Comparison of ENCODE assay signal across 2 cellular contexts in the genomic region with DNA sequence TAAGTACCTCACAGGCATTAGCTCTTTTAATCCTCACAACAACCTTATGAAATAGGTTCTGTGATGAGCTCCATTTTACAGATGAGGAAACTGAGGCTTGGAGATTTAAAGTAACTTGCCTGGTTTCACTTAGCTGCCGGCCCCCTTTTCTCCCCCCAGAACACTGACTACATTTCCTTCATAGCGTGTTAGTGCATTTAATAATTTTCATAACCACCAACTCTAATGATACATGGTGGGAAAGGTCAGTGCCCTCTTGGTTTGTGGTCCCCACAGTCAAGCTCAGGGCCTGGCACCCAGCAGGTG.
A peak's percentile ranks its signal among the peaks of the same experiment; 100 is the strongest.
TF ChIP-seq lines count a peak whose summit lies in the region.

No MANE protein-coding gene starts in this region.

TF ChIP-seq in GM23338, 12 proteins besides CTCF, POLR2A, EP300 and RAD21:
- TF ChIP-seq ZNF114 (CRISPR knock-in tag; IDR thresholded peaks at IDR 0.05) (no peak), EZH2 (IDR thresholded peaks at IDR 0.05; ENCODE audit: low read depth, unreplicated experiment) (no peak), CREB1 (CRISPR knock-in tag; IDR thresholded peaks at IDR 0.05; ENCODE audit: low read depth) (no peak), POLR2AphosphoS5 (IDR thresholded peaks at IDR 0.05; ENCODE audit: low read depth) (no peak), STAT1 (IDR thresholded peaks at IDR 0.05; ENCODE audit: unreplicated experiment) (no peak), NANOG (IDR thresholded peaks at IDR 0.05; ENCODE audit: borderline replicate concordance) (no peak)
- TF ChIP-seq, protein P1, sequence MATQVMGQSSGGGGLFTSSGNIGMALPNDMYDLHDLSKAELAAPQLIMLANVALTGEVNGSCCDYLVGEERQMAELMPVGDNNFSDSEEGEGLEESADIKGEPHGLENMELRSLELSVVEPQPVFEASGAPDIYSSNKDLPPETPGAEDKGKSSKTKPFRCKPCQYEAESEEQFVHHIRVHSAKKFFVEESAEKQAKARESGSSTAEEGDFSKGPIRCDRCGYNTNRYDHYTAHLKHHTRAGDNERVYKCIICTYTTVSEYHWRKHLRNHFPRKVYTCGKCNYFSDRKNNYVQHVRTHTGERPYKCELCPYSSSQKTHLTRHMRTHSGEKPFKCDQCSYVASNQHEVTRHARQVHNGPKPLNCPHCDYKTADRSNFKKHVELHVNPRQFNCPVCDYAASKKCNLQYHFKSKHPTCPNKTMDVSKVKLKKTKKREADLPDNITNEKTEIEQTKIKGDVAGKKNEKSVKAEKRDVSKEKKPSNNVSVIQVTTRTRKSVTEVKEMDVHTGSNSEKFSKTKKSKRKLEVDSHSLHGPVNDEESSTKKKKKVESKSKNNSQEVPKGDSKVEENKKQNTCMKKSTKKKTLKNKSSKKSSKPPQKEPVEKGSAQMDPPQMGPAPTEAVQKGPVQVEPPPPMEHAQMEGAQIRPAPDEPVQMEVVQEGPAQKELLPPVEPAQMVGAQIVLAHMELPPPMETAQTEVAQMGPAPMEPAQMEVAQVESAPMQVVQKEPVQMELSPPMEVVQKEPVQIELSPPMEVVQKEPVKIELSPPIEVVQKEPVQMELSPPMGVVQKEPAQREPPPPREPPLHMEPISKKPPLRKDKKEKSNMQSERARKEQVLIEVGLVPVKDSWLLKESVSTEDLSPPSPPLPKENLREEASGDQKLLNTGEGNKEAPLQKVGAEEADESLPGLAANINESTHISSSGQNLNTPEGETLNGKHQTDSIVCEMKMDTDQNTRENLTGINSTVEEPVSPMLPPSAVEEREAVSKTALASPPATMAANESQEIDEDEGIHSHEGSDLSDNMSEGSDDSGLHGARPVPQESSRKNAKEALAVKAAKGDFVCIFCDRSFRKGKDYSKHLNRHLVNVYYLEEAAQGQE (IDR thresholded peaks at IDR 0.05; ENCODE audit: unreplicated experiment): no peak

TF ChIP-seq in K562, 482 proteins besides CTCF, POLR2A, EP300 and RAD21:
- no peak for TF ChIP-seq SOX6 (IDR thresholded peaks at IDR 0.05)
- no peak for TF ChIP-seq ZEB2 (IDR thresholded peaks at IDR 0.05)
- TF ChIP-seq DMBX1 (CRISPR knock-in tag; IDR thresholded peaks at IDR 0.05; ENCODE audit: borderline replicate concordance): no peak
- TF ChIP-seq RBM14 (IDR thresholded peaks at IDR 0.05; ENCODE audit: borderline replicate concordance, insufficient read depth, low read depth, low read length): no peak
- no peak for TF ChIP-seq PHF21A (IDR thresholded peaks at IDR 0.05; ENCODE audit: borderline replicate concordance, low read depth)
- TF ChIP-seq POLR2AphosphoS2 (IDR thresholded peaks at IDR 0.05; ENCODE audit: low read length): no peak
- TF ChIP-seq CEBPB (tag; IDR thresholded peaks at IDR 0.05): no peak
- peak in 1 of 2 experiments; percentile 37; a peak in 1 of 4 replicates for TF ChIP-seq RCOR1 (IDR thresholded peaks at IDR 0.05; ENCODE audit: borderline replicate concordance in 1 of 2, low read depth in 2 of 2, low read length in 2 of 2)
- no peak for TF ChIP-seq DPF2 (IDR thresholded peaks at IDR 0.05)
- no peak for TF ChIP-seq FOXA3 (CRISPR knock-in tag; conservative IDR thresholded peaks at IDR 0.05 in 1 of 2, IDR thresholded peaks at IDR 0.05 in 1 of 2)
- no peak for TF ChIP-seq BRD9 (IDR thresholded peaks at IDR 0.05; ENCODE audit: low read depth, partially characterized antibody)
- TF ChIP-seq, protein P2, sequence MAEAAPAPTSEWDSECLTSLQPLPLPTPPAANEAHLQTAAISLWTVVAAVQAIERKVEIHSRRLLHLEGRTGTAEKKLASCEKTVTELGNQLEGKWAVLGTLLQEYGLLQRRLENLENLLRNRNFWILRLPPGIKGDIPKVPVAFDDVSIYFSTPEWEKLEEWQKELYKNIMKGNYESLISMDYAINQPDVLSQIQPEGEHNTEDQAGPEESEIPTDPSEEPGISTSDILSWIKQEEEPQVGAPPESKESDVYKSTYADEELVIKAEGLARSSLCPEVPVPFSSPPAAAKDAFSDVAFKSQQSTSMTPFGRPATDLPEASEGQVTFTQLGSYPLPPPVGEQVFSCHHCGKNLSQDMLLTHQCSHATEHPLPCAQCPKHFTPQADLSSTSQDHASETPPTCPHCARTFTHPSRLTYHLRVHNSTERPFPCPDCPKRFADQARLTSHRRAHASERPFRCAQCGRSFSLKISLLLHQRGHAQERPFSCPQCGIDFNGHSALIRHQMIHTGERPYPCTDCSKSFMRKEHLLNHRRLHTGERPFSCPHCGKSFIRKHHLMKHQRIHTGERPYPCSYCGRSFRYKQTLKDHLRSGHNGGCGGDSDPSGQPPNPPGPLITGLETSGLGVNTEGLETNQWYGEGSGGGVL (CRISPR knock-in tag; IDR thresholded peaks at IDR 0.05): no peak
- TF ChIP-seq, protein P3, sequence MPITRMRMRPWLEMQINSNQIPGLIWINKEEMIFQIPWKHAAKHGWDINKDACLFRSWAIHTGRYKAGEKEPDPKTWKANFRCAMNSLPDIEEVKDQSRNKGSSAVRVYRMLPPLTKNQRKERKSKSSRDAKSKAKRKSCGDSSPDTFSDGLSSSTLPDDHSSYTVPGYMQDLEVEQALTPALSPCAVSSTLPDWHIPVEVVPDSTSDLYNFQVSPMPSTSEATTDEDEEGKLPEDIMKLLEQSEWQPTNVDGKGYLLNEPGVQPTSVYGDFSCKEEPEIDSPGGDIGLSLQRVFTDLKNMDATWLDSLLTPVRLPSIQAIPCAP (CRISPR knock-in tag; IDR thresholded peaks at IDR 0.05; ENCODE audit: borderline replicate concordance): no peak
- no peak for TF ChIP-seq GATAD2A (IDR thresholded peaks at IDR 0.05)
- TF ChIP-seq, protein P4, sequence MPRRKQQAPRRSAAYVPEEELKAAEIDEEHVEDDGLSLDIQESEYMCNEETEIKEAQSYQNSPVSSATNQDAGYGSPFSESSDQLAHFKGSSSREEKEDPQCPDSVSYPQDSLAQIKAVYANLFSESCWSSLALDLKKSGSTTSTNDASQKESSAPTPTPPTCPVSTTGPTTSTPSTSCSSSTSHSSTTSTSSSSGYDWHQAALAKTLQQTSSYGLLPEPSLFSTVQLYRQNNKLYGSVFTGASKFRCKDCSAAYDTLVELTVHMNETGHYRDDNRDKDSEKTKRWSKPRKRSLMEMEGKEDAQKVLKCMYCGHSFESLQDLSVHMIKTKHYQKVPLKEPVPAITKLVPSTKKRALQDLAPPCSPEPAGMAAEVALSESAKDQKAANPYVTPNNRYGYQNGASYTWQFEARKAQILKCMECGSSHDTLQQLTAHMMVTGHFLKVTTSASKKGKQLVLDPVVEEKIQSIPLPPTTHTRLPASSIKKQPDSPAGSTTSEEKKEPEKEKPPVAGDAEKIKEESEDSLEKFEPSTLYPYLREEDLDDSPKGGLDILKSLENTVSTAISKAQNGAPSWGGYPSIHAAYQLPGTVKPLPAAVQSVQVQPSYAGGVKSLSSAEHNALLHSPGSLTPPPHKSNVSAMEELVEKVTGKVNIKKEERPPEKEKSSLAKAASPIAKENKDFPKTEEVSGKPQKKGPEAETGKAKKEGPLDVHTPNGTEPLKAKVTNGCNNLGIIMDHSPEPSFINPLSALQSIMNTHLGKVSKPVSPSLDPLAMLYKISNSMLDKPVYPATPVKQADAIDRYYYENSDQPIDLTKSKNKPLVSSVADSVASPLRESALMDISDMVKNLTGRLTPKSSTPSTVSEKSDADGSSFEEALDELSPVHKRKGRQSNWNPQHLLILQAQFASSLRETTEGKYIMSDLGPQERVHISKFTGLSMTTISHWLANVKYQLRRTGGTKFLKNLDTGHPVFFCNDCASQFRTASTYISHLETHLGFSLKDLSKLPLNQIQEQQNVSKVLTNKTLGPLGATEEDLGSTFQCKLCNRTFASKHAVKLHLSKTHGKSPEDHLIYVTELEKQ (CRISPR knock-in tag; IDR thresholded peaks at IDR 0.05): no peak
- TF ChIP-seq, protein P5, sequence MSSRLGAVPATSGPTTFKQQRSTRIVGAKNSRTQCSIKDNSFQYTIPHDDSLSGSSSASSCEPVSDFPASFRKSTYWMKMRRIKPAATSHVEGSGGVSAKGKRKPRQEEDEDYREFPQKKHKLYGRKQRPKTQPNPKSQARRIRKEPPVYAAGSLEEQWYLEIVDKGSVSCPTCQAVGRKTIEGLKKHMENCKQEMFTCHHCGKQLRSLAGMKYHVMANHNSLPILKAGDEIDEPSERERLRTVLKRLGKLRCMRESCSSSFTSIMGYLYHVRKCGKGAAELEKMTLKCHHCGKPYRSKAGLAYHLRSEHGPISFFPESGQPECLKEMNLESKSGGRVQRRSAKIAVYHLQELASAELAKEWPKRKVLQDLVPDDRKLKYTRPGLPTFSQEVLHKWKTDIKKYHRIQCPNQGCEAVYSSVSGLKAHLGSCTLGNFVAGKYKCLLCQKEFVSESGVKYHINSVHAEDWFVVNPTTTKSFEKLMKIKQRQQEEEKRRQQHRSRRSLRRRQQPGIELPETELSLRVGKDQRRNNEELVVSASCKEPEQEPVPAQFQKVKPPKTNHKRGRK (tag; IDR thresholded peaks at IDR 0.05): no peak
- TF ChIP-seq, protein P6, sequence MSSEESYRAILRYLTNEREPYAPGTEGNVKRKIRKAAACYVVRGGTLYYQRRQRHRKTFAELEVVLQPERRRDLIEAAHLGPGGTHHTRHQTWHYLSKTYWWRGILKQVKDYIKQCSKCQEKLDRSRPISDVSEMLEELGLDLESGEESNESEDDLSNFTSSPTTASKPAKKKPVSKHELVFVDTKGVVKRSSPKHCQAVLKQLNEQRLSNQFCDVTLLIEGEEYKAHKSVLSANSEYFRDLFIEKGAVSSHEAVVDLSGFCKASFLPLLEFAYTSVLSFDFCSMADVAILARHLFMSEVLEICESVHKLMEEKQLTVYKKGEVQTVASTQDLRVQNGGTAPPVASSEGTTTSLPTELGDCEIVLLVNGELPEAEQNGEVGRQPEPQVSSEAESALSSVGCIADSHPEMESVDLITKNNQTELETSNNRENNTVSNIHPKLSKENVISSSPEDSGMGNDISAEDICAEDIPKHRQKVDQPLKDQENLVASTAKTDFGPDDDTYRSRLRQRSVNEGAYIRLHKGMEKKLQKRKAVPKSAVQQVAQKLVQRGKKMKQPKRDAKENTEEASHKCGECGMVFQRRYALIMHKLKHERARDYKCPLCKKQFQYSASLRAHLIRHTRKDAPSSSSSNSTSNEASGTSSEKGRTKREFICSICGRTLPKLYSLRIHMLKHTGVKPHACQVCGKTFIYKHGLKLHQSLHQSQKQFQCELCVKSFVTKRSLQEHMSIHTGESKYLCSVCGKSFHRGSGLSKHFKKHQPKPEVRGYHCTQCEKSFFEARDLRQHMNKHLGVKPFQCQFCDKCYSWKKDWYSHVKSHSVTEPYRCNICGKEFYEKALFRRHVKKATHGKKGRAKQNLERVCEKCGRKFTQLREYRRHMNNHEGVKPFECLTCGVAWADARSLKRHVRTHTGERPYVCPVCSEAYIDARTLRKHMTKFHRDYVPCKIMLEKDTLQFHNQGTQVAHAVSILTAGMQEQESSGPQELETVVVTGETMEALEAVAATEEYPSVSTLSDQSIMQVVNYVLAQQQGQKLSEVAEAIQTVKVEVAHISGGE (CRISPR knock-in tag; IDR thresholded peaks at IDR 0.05): no peak
- no peak for TF ChIP-seq MAFG (tag; conservative IDR thresholded peaks at IDR 0.05)
- TF ChIP-seq, protein P7, sequence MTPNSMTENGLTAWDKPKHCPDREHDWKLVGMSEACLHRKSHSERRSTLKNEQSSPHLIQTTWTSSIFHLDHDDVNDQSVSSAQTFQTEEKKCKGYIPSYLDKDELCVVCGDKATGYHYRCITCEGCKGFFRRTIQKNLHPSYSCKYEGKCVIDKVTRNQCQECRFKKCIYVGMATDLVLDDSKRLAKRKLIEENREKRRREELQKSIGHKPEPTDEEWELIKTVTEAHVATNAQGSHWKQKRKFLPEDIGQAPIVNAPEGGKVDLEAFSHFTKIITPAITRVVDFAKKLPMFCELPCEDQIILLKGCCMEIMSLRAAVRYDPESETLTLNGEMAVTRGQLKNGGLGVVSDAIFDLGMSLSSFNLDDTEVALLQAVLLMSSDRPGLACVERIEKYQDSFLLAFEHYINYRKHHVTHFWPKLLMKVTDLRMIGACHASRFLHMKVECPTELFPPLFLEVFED (CRISPR knock-in tag; conservative IDR thresholded peaks at IDR 0.05): no peak
- no peak for TF ChIP-seq ZNF75A (CRISPR knock-in tag; IDR thresholded peaks at IDR 0.05)
- no peak for TF ChIP-seq KDM5B (IDR thresholded peaks at IDR 0.05; ENCODE audit: insufficient replicate concordance, low read depth, low read length)
- TF ChIP-seq RBM25 (IDR thresholded peaks at IDR 0.05; ENCODE audit: low read depth, low read length, severe bottlenecking): peak; percentile 90
- TF ChIP-seq ZZZ3 (IDR thresholded peaks at IDR 0.05): no peak
- TF ChIP-seq, protein P8, sequence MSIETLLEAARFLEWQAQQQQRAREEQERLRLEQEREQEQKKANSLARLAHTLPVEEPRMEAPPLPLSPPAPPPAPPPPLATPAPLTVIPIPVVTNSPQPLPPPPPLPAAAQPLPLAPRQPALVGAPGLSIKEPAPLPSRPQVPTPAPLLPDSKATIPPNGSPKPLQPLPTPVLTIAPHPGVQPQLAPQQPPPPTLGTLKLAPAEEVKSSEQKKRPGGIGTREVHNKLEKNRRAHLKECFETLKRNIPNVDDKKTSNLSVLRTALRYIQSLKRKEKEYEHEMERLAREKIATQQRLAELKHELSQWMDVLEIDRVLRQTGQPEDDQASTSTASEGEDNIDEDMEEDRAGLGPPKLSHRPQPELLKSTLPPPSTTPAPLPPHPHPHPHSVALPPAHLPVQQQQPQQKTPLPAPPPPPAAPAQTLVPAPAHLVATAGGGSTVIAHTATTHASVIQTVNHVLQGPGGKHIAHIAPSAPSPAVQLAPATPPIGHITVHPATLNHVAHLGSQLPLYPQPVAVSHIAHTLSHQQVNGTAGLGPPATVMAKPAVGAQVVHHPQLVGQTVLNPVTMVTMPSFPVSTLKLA (conservative IDR thresholded peaks at IDR 0.05): no peak
- TF ChIP-seq ADNP (tag; IDR thresholded peaks at IDR 0.05): peak; percentile 58; the same call in 1 of the 2 replicates
- no peak for TF ChIP-seq NELFE (IDR thresholded peaks at IDR 0.05; ENCODE audit: insufficient read depth, insufficient read length)
- TF ChIP-seq ZKSCAN8 (CRISPR knock-in tag; IDR thresholded peaks at IDR 0.05): no peak
- TF ChIP-seq ZNF764 (CRISPR knock-in tag; IDR thresholded peaks at IDR 0.05; ENCODE audit: low read depth): no peak
- TF ChIP-seq SAFB2 (IDR thresholded peaks at IDR 0.05; ENCODE audit: borderline replicate concordance, low read depth, low read length, severe bottlenecking): no peak
- TF ChIP-seq, protein P9, sequence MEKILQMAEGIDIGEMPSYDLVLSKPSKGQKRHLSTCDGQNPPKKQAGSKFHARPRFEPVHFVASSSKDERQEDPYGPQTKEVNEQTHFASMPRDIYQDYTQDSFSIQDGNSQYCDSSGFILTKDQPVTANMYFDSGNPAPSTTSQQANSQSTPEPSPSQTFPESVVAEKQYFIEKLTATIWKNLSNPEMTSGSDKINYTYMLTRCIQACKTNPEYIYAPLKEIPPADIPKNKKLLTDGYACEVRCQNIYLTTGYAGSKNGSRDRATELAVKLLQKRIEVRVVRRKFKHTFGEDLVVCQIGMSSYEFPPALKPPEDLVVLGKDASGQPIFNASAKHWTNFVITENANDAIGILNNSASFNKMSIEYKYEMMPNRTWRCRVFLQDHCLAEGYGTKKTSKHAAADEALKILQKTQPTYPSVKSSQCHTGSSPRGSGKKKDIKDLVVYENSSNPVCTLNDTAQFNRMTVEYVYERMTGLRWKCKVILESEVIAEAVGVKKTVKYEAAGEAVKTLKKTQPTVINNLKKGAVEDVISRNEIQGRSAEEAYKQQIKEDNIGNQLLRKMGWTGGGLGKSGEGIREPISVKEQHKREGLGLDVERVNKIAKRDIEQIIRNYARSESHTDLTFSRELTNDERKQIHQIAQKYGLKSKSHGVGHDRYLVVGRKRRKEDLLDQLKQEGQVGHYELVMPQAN (IDR thresholded peaks at IDR 0.05; ENCODE audit: borderline replicate concordance): no peak
- TF ChIP-seq, protein P10, sequence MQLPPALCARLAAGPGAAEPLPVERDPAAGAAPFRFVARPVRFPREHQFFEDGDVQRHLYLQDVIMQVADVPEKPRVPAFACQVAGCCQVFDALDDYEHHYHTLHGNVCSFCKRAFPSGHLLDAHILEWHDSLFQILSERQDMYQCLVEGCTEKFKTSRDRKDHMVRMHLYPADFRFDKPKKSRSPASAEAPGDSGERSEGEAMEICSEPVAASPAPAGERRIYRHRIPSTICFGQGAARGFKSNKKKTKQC (CRISPR knock-in tag; IDR thresholded peaks at IDR 0.05): no peak
- TF ChIP-seq NFATC3 (IDR thresholded peaks at IDR 0.05): no peak
- no peak for TF ChIP-seq HSF4 (CRISPR knock-in tag; IDR thresholded peaks at IDR 0.05; ENCODE audit: borderline replicate concordance)
- TF ChIP-seq BCOR (IDR thresholded peaks at IDR 0.05): peak; percentile 79
